In genomic region chr4:3302164-3302785, GRCh38 we compare ENCODE assay signal across 8 cellular contexts. TPM values are rescaled to one million over a fixed set of nuclear protein-coding genes. Genes with fewer than 3 reads are reported as not detected.
DNase-seq lines count a peak whose midpoint lies in the region; ATAC-seq and TF ChIP-seq lines count a peak whose summit lies in the region.
"Had no signal": no experiment of that assay in that cellular context is flagged by ENCODE, and none has a peak within 500 bp of the region (broad histone marks: within the 10 kb centered on the region; RNA-seq: fewer than 3 reads in every experiment).

No MANE protein-coding gene starts in this region.

- intact Hi-C loops in lower lobe of right lung (cut with DNase I), result no loop called here

- in situ Hi-C loops in KBM-7 (cut with MboI; ENCODE audit: low pct_unique_long_range_greater_than_20kb, low sequenced_read_pairs), result no loop called here

- H3K4me1 ChIP-seq in lower lobe of right lung, result peaks cover 56% of the 10 kb centered on the region

- no peaks in the 10 kb centered on the region for H3K36me3 ChIP-seq in lower lobe of right lung

- H3K27me3 Mint-ChIP-seq in stimulated activated naive CD8-positive, alpha-beta T cell treated with anti-CD3 and anti-CD28 coated beads, Interleukin-15, amount 100 ng/mL, for 72 hours, result peaks cover 63% of the 10 kb centered on the region

- ATAC-seq in lower lobe of right lung (peak; percentile 13 to 50), HG03139 (IDR thresholded peaks at IDR 0.05; ENCODE audit: unreplicated experiment) (no peak)
- ATAC-seq in stimulated activated naive CD8-positive, alpha-beta T cell treated with anti-CD3 and anti-CD28 coated beads, Interleukin-15, amount 100 ng/mL, for 72 hours, result peak; percentile 95

- H3K4me3 ChIP-seq in lower lobe of right lung, result no peak overlapping the region

- H3K4me1 Mint-ChIP-seq in stimulated activated naive CD8-positive, alpha-beta T cell treated with anti-CD3 and anti-CD28 coated beads, Interleukin-15, amount 100 ng/mL, for 72 hours, result peaks cover 83% of the 10 kb centered on the region

- DNase-seq in KBM-7 (peak; percentile 27), activated T-cell treated with anti-CD3 and anti-CD28 coated beads for 48 hours (ENCODE audit: low read depth) (peak; percentile 66), lower lobe of right lung (no peak), HT-29 (ENCODE audit: low spot score) (no peak), NCI-H2029 (lab: John Stamatoyannopoulos, UW) (no peak)
- peak; percentile 84 to 88 for DNase-seq in stimulated activated naive CD8-positive, alpha-beta T cell treated with anti-CD3 and anti-CD28 coated beads, Interleukin-15, amount 100 ng/mL, for 72 hours
- DNase-seq: erythroblast had no signal

- TF ChIP-seq CTCF in lower lobe of right lung (IDR thresholded peaks at IDR 0.05), result no peak

- H3K27ac ChIP-seq in lower lobe of right lung, result no peak overlapping the region

- no peaks in the 10 kb centered on the region for H3K27me3 ChIP-seq in lower lobe of right lung (ENCODE audit: low read depth)

- peaks cover 13% of the 10 kb centered on the region in 2 donors for H3K9me3 Mint-ChIP-seq in stimulated activated naive CD8-positive, alpha-beta T cell treated with anti-CD3 and anti-CD28 coated beads, Interleukin-15, amount 100 ng/mL, for 72 hours

- H3K9me3 ChIP-seq in lower lobe of right lung, result no peaks in the 10 kb centered on the region

- peak overlapping the region; percentile 80 to 95 for H3K27ac Mint-ChIP-seq in stimulated activated naive CD8-positive, alpha-beta T cell treated with anti-CD3 and anti-CD28 coated beads, Interleukin-15, amount 100 ng/mL, for 72 hours

- H3K4me3 Mint-ChIP-seq in stimulated activated naive CD8-positive, alpha-beta T cell treated with anti-CD3 and anti-CD28 coated beads, Interleukin-15, amount 100 ng/mL, for 72 hours, result peak overlapping the region; percentile 82 to 91

RNA-seq across cellular contexts. Expression of gene RGS12, which starts 9.5 kb away (rescaled TPM):
- 59.5 TPM for total RNA-seq in lower lobe of right lung
- 7.1 and 7.6 TPM in 2 replicates for total RNA-seq in HT-29 (2014; rRNA removed; shearing (Covaris generic))

RNA-seq across cellular contexts. Expression of gene MSANTD1, which starts 53.3 kb away (rescaled TPM):
- 1.9 TPM for total RNA-seq in lower lobe of right lung
- 0.41 and 0.44 TPM in 2 replicates for total RNA-seq in HT-29 (2014; rRNA removed; shearing (Covaris generic))

Comparison
In these comparisons a context has a peak if more than half of its experiments do, and no peak if none do; other contexts are left out.
1. DNase-seq: peak in KBM-7 (single experiment), activated T-cell treated with anti-CD3 and anti-CD28 coated beads for 48 hours (single experiment) and stimulated activated naive CD8-positive, alpha-beta T cell treated with anti-CD3 and anti-CD28 coated beads, Interleukin-15, amount 100 ng/mL, for 72 hours (2 of 2); none in lower lobe of right lung (single experiment), HT-29 (single experiment) and NCI-H2029 (single experiment).